In the genomic region with DNA sequence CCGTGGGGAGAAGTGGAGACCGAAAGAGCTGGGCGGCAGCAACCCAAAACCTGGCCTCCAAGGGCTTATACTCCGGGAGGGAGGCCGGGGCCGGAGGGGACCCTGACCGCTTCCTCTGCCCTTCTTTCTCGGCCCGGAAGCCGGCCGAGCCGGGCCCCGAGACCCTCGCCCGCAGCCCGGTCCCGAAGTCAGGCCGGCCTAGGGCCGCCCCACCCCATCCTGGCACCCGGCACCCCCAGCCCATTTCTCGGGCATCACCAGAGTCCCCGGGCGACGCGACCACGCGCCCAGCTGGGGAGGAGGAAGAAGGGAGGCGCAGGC, we compare ENCODE assay signal across 9 cellular contexts. TPM values are rescaled to one million over a fixed set of nuclear protein-coding genes. Genes with fewer than 3 reads are reported as not detected.
DNase-seq lines count a peak whose midpoint lies in the region; ATAC-seq, FAIRE-seq and TF ChIP-seq lines count a peak whose summit lies in the region.
"Had no signal": no experiment of that assay in that cellular context is flagged by ENCODE, and none has a peak within 500 bp of the region (broad histone marks: within the 10 kb centered on the region; RNA-seq: fewer than 3 reads in every experiment).

No MANE protein-coding gene starts in this region.

- H3K9me3 ChIP-seq in astrocyte (ENCODE audit: insufficient read depth, low read depth, low read length) (no peaks in the 10 kb centered on the region), HepG2 (ENCODE audit: low read length) (no peaks in the 10 kb centered on the region), thymus (ENCODE audit: control insufficient read depth) (no peaks in the 10 kb centered on the region)

- no peaks in the 10 kb centered on the region for H3K36me3 Mint-ChIP-seq in astrocyte (ENCODE audit: low read depth, unreplicated experiment)

- H3K36me3 ChIP-seq in astrocyte (ENCODE audit: insufficient read depth, low read length), result no peaks in the 10 kb centered on the region
- no peaks in the 10 kb centered on the region for H3K36me3 ChIP-seq in HepG2 (replicated peaks in 1 of 2; ENCODE audit: control insufficient read depth in 1 of 2, insufficient read depth in 2 of 2, low read length in 2 of 2)
- no peaks in the 10 kb centered on the region for H3K36me3 ChIP-seq in thymus (ENCODE audit: control insufficient read depth, insufficient read depth)

- DNase-seq in astrocyte (ENCODE audit: low read depth) (no peak), HepG2 (ENCODE audit: low spot score) (no peak), NCI-H1092 treated with DMSO at 0.1 percent for 48 hours (lab: John Stamatoyannopoulos, UW) (no peak)
- DNase-seq in activated CD8-positive, alpha-beta memory T cell treated with anti-CD3 and anti-CD28 coated beads for 24 hours, result no peak

- peak overlapping the region; percentile 83 for H3K9ac ChIP-seq in astrocyte (ENCODE audit: low read length)
- H3K9ac ChIP-seq in HepG2 (ENCODE audit: insufficient read depth, low read depth, low read length), result peak overlapping the region; percentile 77

- H3K27me3 ChIP-seq in astrocyte (ENCODE audit: insufficient read depth, low read length) (no peaks in the 10 kb centered on the region), HepG2 (ENCODE audit: control insufficient read depth in 1 of 2, insufficient read depth in 2 of 2, low read length in 2 of 2) (no peaks in the 10 kb centered on the region; a peak in 1 of 5 replicates), thymus (ENCODE audit: control insufficient read depth, insufficient read depth) (peaks cover 3% of the 10 kb centered on the region)

- H3K4me1 Mint-ChIP-seq in astrocyte (ENCODE audit: low read depth, unreplicated experiment), result peaks cover 9% of the 10 kb centered on the region

- peak overlapping the region; percentile 87 for H3K4me2 ChIP-seq in astrocyte (ENCODE audit: low read length)
- H3K4me2 ChIP-seq in HepG2 (ENCODE audit: low read depth, low read length), result peak overlapping the region; percentile 95

- H3K27ac ChIP-seq in 22Rv1, result peak overlapping the region; percentile 84
- peak overlapping the region; percentile 63 for H3K27ac ChIP-seq in astrocyte (ENCODE audit: low read depth, low read length)
- peak overlapping the region; percentile 56 for H3K27ac ChIP-seq in HepG2 (ENCODE audit: extremely low read length, insufficient read depth, low read length)
- H3K27ac ChIP-seq in thymus (ENCODE audit: low read depth), result peak overlapping the region; percentile 80

- no peak for TF ChIP-seq POLR2A in HepG2 (IDR thresholded peaks at IDR 0.05; ENCODE audit: insufficient read depth in 1 of 2, low read depth in 2 of 2, low read length in 2 of 2)

- in situ Hi-C loops in HepG2 (cut with HindIII; ENCODE audit: extremely low pct_ligation_motif_present, low pct_unique_long_range_greater_than_20kb), result no loop called here

- no peak overlapping the region for H3K27ac Mint-ChIP-seq in astrocyte (ENCODE audit: unreplicated experiment)

- no peak for TF ChIP-seq RAD21 in HepG2 (CRISPR knock-in tag; IDR thresholded peaks at IDR 0.05)

- intact Hi-C loops in HepG2 (cut with micrococcal nuclease; ENCODE audit: unreplicated experiment), result loop anchor here (2.0 to 5.0 kb wide), 4 partner anchors 52 to 150 kb away; no protein-coding TSS in a partner anchor

- no peak for TF ChIP-seq CTCF in 22Rv1 (IDR thresholded peaks at IDR 0.05)
- no peak for TF ChIP-seq CTCF in astrocyte (IDR thresholded peaks at IDR 0.05; ENCODE audit: insufficient read depth, low read depth, low read length)
- TF ChIP-seq CTCF in HepG2 (CRISPR knock-in tag; IDR thresholded peaks at IDR 0.05), result no peak

- no peaks in the 10 kb centered on the region for H3K27me3 Mint-ChIP-seq in astrocyte (ENCODE audit: low read depth, unreplicated experiment)

- POLR2A ChIA-PET in HepG2 (lab: Yijun Ruan, JAX), result interaction anchor here (1.0 to 3.7 kb wide), 10 partner anchors 54 to 159 kb away, joined by 3 to 35 read pairs (median 6); a partner anchor contains a TSS

- peak overlapping the region; percentile 87 for H3K4me3 Mint-ChIP-seq in astrocyte (ENCODE audit: unreplicated experiment)

- no peak for TF ChIP-seq EP300 in HepG2 (IDR thresholded peaks at IDR 0.05; ENCODE audit: low read depth in 2 of 2, low read length in 2 of 2)
- TF ChIP-seq EP300 in HepG2 (CRISPR knock-in tag; IDR thresholded peaks at IDR 0.05; ENCODE audit: borderline replicate concordance), result no peak

- H2AFZ ChIP-seq in astrocyte (ENCODE audit: low read depth, low read length) (peak overlapping the region; percentile 79), HepG2 (ENCODE audit: low read length) (no peak overlapping the region)

- BruUV-seq in HepG2 (replicated peaks; lab: Mats Ljungman, UMichigan), result no TSS peak

- CTCF ChIA-PET in HepG2 (lab: Yijun Ruan, JAX; ENCODE audit: low intra/inter-chr PET ratio, low total read pairs), result no interaction called here

- 0% methylated on average over 5 of the region's 28 CpGs for WGBS in HepG2 (ENCODE audit: low lambda C conversion rate)
- under 1% methylated on average over 28 of the region's 28 CpGs for WGBS in thymus

- FAIRE-seq in astrocyte (lab: Jason Lieb, UNC) (no peak), HepG2 (lab: Jason Lieb, UNC) (no peak)
- FAIRE-seq: islet of Langerhans had no signal

- H3K4me1 ChIP-seq in astrocyte (ENCODE audit: insufficient read depth, low read length) (no peaks in the 10 kb centered on the region), HepG2 (ENCODE audit: insufficient read depth, low read length) (peaks cover 49% of the 10 kb centered on the region), thymus (ENCODE audit: control insufficient read depth, insufficient read depth, low read length) (peaks cover 10% of the 10 kb centered on the region)

- no peaks in the 10 kb centered on the region for H3K9me3 Mint-ChIP-seq in astrocyte (ENCODE audit: unreplicated experiment)

- H3K4me3 ChIP-seq in astrocyte (ENCODE audit: insufficient read depth, low read depth, low read length), result peak overlapping the region; percentile 71
- H3K4me3 ChIP-seq in HepG2 (replicated peaks in 1 of 3; ENCODE audit: insufficient read depth in 1 of 3, low read depth in 2 of 3, low read length in 3 of 3), result peak overlapping the region; percentile 91 to 95 (median 92)
- peak overlapping the region; percentile 79 for H3K4me3 ChIP-seq in thymus (ENCODE audit: low read length)

- peaks cover 4% of the 10 kb centered on the region for H3K79me2 ChIP-seq in astrocyte (ENCODE audit: insufficient read depth, low read length)
- peaks cover 17% of the 10 kb centered on the region for H3K79me2 ChIP-seq in HepG2 (ENCODE audit: insufficient read depth, low read length)

- H4K20me1 ChIP-seq in astrocyte (ENCODE audit: insufficient read depth, low read length) (peaks cover 16% of the 10 kb centered on the region), HepG2 (ENCODE audit: insufficient read depth, low read length) (peaks cover 4% of the 10 kb centered on the region; the same call in 1 of the 2 replicates)

- peak; percentile 3 for ATAC-seq in GM19324 (IDR thresholded peaks at IDR 0.05; ENCODE audit: low FRiP score, unreplicated experiment)
- peak; percentile 1 for ATAC-seq in HG03457 (IDR thresholded peaks at IDR 0.05; ENCODE audit: unreplicated experiment)
- peak; percentile 49 for ATAC-seq in HepG2

RNA-seq across cellular contexts. Expression of a gene that starts 0.6 kb away (rescaled TPM):
- total RNA-seq in astrocyte (6.8 and 7.2 TPM in 2 replicates), HepG2 (2016; rRNA removed; fragmentation: Illumina TruSeq; extraction: Trizol) (2.4 and 3.7 TPM in 2 replicates)
- total RNA-seq in HepG2 (2016; cell fraction: cytosol; rRNA removed; fragmentation: Illumina TruSeq; extraction: Trizol; ENCODE audit: low read depth), result 0.71 and 1.2 TPM in 2 replicates
- total RNA-seq in HepG2 (2016; cell fraction: insoluble cytoplasmic fraction; rRNA removed; fragmentation: Illumina TruSeq; extraction: Trizol), result 2.5 and 4.2 TPM in 2 replicates
- total RNA-seq in HepG2 (2016; cell fraction: membrane; rRNA removed; fragmentation: Illumina TruSeq; extraction: Trizol), result 2.2 and 2.8 TPM in 2 replicates
- total RNA-seq in HepG2 (2016; cell fraction: nucleus; rRNA removed; fragmentation: Illumina TruSeq; extraction: Trizol), result 2.8 and 5.7 TPM in 2 replicates
- polyA plus RNA-seq in HepG2 (2011; rRNA removed) (9.5 and 9.8 TPM in 2 replicates), thymus (7.5 TPM)
- polyA plus RNA-seq in HepG2 (2011; cell fraction: cytosol; rRNA removed), result 8.8 and 10.7 TPM in 2 replicates
- polyA plus RNA-seq in HepG2 (2011; cell fraction: nucleus; rRNA removed), result 13.1 TPM in 2 replicates
- polyA plus RNA-seq in HepG2 (2012), result 8.9 and 17.1 TPM in 2 replicates
- 1.00 and 1.1 TPM in 2 replicates for polyA plus RNA-seq in HepG2 (2016; cell fraction: cytosol; fragmentation: Illumina TruSeq; extraction: Trizol; ENCODE audit: low read depth)
- polyA plus RNA-seq in HepG2 (2016; cell fraction: insoluble cytoplasmic fraction; fragmentation: Illumina TruSeq; extraction: Trizol; ENCODE audit: low read depth), result 4.4 and 5.2 TPM in 2 replicates
- 2.5 and 3.0 TPM in 2 replicates for polyA plus RNA-seq in HepG2 (2016; cell fraction: membrane; fragmentation: Illumina TruSeq; extraction: Trizol; ENCODE audit: low read depth)
- 9.7 and 10.1 TPM in 2 replicates for polyA plus RNA-seq in HepG2 (2016; cell fraction: nucleus; fragmentation: Illumina TruSeq; extraction: Trizol; ENCODE audit: insufficient read depth, low read depth)
- 4.3 and 12.2 TPM in 2 replicates for polyA minus RNA-seq in HepG2 (2011; rRNA and poly(A)+ RNA removed; ENCODE audit: low replicate concordance)
- polyA minus RNA-seq in HepG2 (2011; cell fraction: cytosol; rRNA and poly(A)+ RNA removed), result 6.2 and 7.4 TPM in 2 replicates
- 13.1 and 17.1 TPM in 2 replicates for polyA minus RNA-seq in HepG2 (2011; cell fraction: nucleus; rRNA and poly(A)+ RNA removed)

RNA-seq across cellular contexts. Expression of a gene that starts 57.1 kb away (rescaled TPM):
- 9.0 and 9.7 TPM in 2 replicates for total RNA-seq in astrocyte
- total RNA-seq in HepG2 (2016; rRNA removed; fragmentation: Illumina TruSeq; extraction: Trizol), result 6.4 and 11.1 TPM in 2 replicates
- total RNA-seq in HepG2 (2016; cell fraction: cytosol; rRNA removed; fragmentation: Illumina TruSeq; extraction: Trizol; ENCODE audit: low read depth), result 0.91 and 1.3 TPM in 2 replicates
- total RNA-seq in HepG2 (2016; cell fraction: insoluble cytoplasmic fraction; rRNA removed; fragmentation: Illumina TruSeq; extraction: Trizol), result 5.9 and 10.4 TPM in 2 replicates
- 3.0 and 3.2 TPM in 2 replicates for total RNA-seq in HepG2 (2016; cell fraction: membrane; rRNA removed; fragmentation: Illumina TruSeq; extraction: Trizol)
- 14.8 and 18.0 TPM in 2 replicates for total RNA-seq in HepG2 (2016; cell fraction: nucleus; rRNA removed; fragmentation: Illumina TruSeq; extraction: Trizol)
- 5.6 and 5.7 TPM in 2 replicates for polyA plus RNA-seq in HepG2 (2011; rRNA removed)
- 2.8 and 4.4 TPM in 2 replicates for polyA plus RNA-seq in HepG2 (2011; cell fraction: cytosol; rRNA removed)
- 5.2 and 5.7 TPM in 2 replicates for polyA plus RNA-seq in HepG2 (2011; cell fraction: nucleus; rRNA removed)
- polyA plus RNA-seq in HepG2 (2012), result 8.0 and 9.3 TPM in 2 replicates
- 1.8 TPM in 2 replicates for polyA plus RNA-seq in HepG2 (2016; cell fraction: cytosol; fragmentation: Illumina TruSeq; extraction: Trizol; ENCODE audit: low read depth)
- polyA plus RNA-seq in HepG2 (2016; cell fraction: insoluble cytoplasmic fraction; fragmentation: Illumina TruSeq; extraction: Trizol; ENCODE audit: low read depth), result 5.5 and 5.8 TPM in 2 replicates
- 2.5 and 2.6 TPM in 2 replicates for polyA plus RNA-seq in HepG2 (2016; cell fraction: membrane; fragmentation: Illumina TruSeq; extraction: Trizol; ENCODE audit: low read depth)
- polyA plus RNA-seq in HepG2 (2016; cell fraction: nucleus; fragmentation: Illumina TruSeq; extraction: Trizol; ENCODE audit: insufficient read depth, low read depth), result 12.7 and 12.8 TPM in 2 replicates
- 2.1 and 2.2 TPM in 2 replicates for polyA minus RNA-seq in HepG2 (2011; rRNA and poly(A)+ RNA removed; ENCODE audit: low replicate concordance)
- polyA minus RNA-seq in HepG2 (2011; cell fraction: cytosol; rRNA and poly(A)+ RNA removed), result 1.1 TPM in 2 replicates
- 21.8 and 23.6 TPM in 2 replicates for polyA minus RNA-seq in HepG2 (2011; cell fraction: nucleus; rRNA and poly(A)+ RNA removed)
- polyA plus RNA-seq in thymus, result 9.6 TPM
